ENCODE assay signal across 10 cellular contexts in genomic region chr1:190320952-190321351, GRCh38.
DNase-seq lines count a peak whose midpoint lies in the region; FAIRE-seq and TF ChIP-seq lines count a peak whose summit lies in the region.
"Had no signal": no experiment of that assay in that cellular context is flagged by ENCODE, and none has a peak within 500 bp of the region (broad histone marks: within the 10 kb centered on the region; RNA-seq: fewer than 3 reads in every experiment).

No MANE protein-coding gene starts in this region.

- H3K4me1 ChIP-seq in OCI-LY3 (ENCODE audit: low read length) (no peaks in the 10 kb centered on the region), endothelial cell of umbilical vein (ENCODE audit: control insufficient read depth, extremely low read depth, insufficient read depth, low read length) (no peaks in the 10 kb centered on the region), smooth muscle cell (ENCODE audit: low read depth) (no peaks in the 10 kb centered on the region), esophagus squamous epithelium (peaks cover 0 to 7% (median 0%) of the 10 kb centered on the region in 3 donors)

- dilution Hi-C loops in endothelial cell of umbilical vein (cut with MboI; ENCODE audit: extremely low pct_ligation_motif_present, low sequenced_read_pairs) = no loop called here

- H3K9me3 ChIP-seq in OCI-LY3 (ENCODE audit: insufficient read depth, low read length) = no peaks in the 10 kb centered on the region
- H3K9me3 ChIP-seq in endothelial cell of umbilical vein (replicated peaks; ENCODE audit: control insufficient read depth, insufficient read depth, low read length) = no peaks in the 10 kb centered on the region
- no peaks in the 10 kb centered on the region for H3K9me3 ChIP-seq in smooth muscle cell (replicated peaks; ENCODE audit: low read depth)
- no peaks in the 10 kb centered on the region for H3K9me3 ChIP-seq in esophagus squamous epithelium

- H3K9me1 ChIP-seq in endothelial cell of umbilical vein (replicated peaks; ENCODE audit: control insufficient read depth, extremely low read depth, insufficient read depth, low read length) = no peaks in the 10 kb centered on the region

- BruUV-seq in endothelial cell of umbilical vein (replicated peaks; lab: Mats Ljungman, UMichigan) = no TSS peak

- H3K36me3 ChIP-seq in OCI-LY3 (replicated peaks; ENCODE audit: low read depth, low read length) = no peaks in the 10 kb centered on the region
- H3K36me3 ChIP-seq in endothelial cell of umbilical vein (ENCODE audit: control insufficient read depth in 2 of 2, extremely low read depth in 1 of 2, insufficient read depth in 2 of 2, low read length in 2 of 2) = no peaks in the 10 kb centered on the region
- no peaks in the 10 kb centered on the region for H3K36me3 ChIP-seq in smooth muscle cell (ENCODE audit: low read depth)
- H3K36me3 ChIP-seq in esophagus squamous epithelium = no peaks in the 10 kb centered on the region

- no peaks in the 10 kb centered on the region for H4K20me1 ChIP-seq in OCI-LY3 (ENCODE audit: insufficient read depth, low read length)
- H4K20me1 ChIP-seq in endothelial cell of umbilical vein (replicated peaks; ENCODE audit: control insufficient read depth, extremely low read depth, insufficient read depth, low read length) = no peaks in the 10 kb centered on the region
- no peaks in the 10 kb centered on the region for H4K20me1 ChIP-seq in smooth muscle cell (ENCODE audit: low read depth)

- no peak overlapping the region for H3K4me2 ChIP-seq in OCI-LY3 (ENCODE audit: low read length)
- no peak overlapping the region for H3K4me2 ChIP-seq in endothelial cell of umbilical vein (ENCODE audit: insufficient read depth, low read length)
- no peak overlapping the region for H3K4me2 ChIP-seq in smooth muscle cell

- H3F3A ChIP-seq in smooth muscle cell (ENCODE audit: low read depth) = no peaks in the 10 kb centered on the region

- intact Hi-C loops in endothelial cell of umbilical vein (cut with micrococcal nuclease) (no loop called here), lower leg skin (cut with DNase I; ENCODE audit: low total_unique reads) (no loop called here), esophagus squamous epithelium (cut with DNase I) (no loop called here)

- POLR2A ChIA-PET in endothelial cell of umbilical vein (lab: Charles Lee) = no interaction called here

- no peak for FAIRE-seq in endothelial cell of umbilical vein (lab: Jason Lieb, UNC)

- no peak for TF ChIP-seq POLR2A in endothelial cell of umbilical vein (IDR thresholded peaks at IDR 0.05; ENCODE audit: low read depth, low read length)
- TF ChIP-seq POLR2A in lower leg skin (IDR thresholded peaks at IDR 0.05) = no peak
- no peak for TF ChIP-seq POLR2A in esophagus squamous epithelium (IDR thresholded peaks at IDR 0.05)

- no peak overlapping the region for H3K9ac ChIP-seq in OCI-LY3 (ENCODE audit: low read length)
- H3K9ac ChIP-seq in endothelial cell of umbilical vein (replicated peaks; ENCODE audit: extremely low read depth, insufficient read depth, low read length) = no peak overlapping the region
- H3K9ac ChIP-seq in smooth muscle cell (ENCODE audit: low read depth) = no peak overlapping the region

- CTCF ChIA-PET in endothelial cell of umbilical vein (lab: Charles Lee) = interaction anchor here (0.6 to 1.4 kb wide), 12 partner anchors 8 to 1108 kb away, joined by 3 to 12 read pairs (median 4); no protein-coding TSS in a partner anchor

- H3K27ac ChIP-seq in OCI-LY3 (ENCODE audit: low read length) = no peak overlapping the region
- no peak overlapping the region for H3K27ac ChIP-seq in endothelial cell of umbilical vein (ENCODE audit: insufficient read depth, low read depth, low read length)
- H3K27ac ChIP-seq in smooth muscle cell (ENCODE audit: low read depth) = no peak overlapping the region
- H3K27ac ChIP-seq in esophagus squamous epithelium = no peak overlapping the region

- 77% methylated on average over 3 of the region's 3 CpGs for WGBS in smooth muscle cell (ENCODE audit: low lambda C conversion rate)
- 50 to 51% methylated on average over 3 of the region's 3 CpGs for WGBS in lower leg skin, 2 donors
- WGBS in esophagus squamous epithelium, 2 donors = 58% methylated on average over 3 of the region's 3 CpGs

- no peak overlapping the region for H2AFZ ChIP-seq in OCI-LY3 (ENCODE audit: low read depth, low read length)
- H2AFZ ChIP-seq in endothelial cell of umbilical vein (ENCODE audit: low read depth, low read length) = no peak overlapping the region
- H2AFZ ChIP-seq in smooth muscle cell (ENCODE audit: low read depth) = no peak overlapping the region

- peak; percentile 11 for DNase-seq in NCI-H2107 treated with DMSO at 0.1 percent for 48 hours (lab: John Stamatoyannopoulos, UW; ENCODE audit: unreplicated experiment)
- DNase-seq in NCI-H2107 (lab: John Stamatoyannopoulos, UW) = no peak
- peak; percentile 29 for DNase-seq in endothelial cell of umbilical vein (ENCODE audit: low read depth, low spot score)
- no peak for DNase-seq in smooth muscle cell (lab: John Stamatoyannopoulos, UW; ENCODE audit: unreplicated experiment)
- no peak for DNase-seq in lower leg skin (ENCODE audit: low spot score in 2 of 2)
- no peak for DNase-seq in cortex of kidney (lab: John Stamatoyannopoulos, UW)
- DNase-seq in esophagus squamous epithelium (lab: John Stamatoyannopoulos, UW) = no peak
- DNase-seq: foreskin melanocyte; stimulated activated naive CD8-positive, alpha-beta T cell treated with anti-CD3 and anti-CD28 coated beads, Interleukin-15, Interleukin-2, amounts not matched to agents 100 U/mL and 50 U/mL, for 24 hours had no signal

- TF ChIP-seq CTCF in OCI-LY3 (IDR thresholded peaks at IDR 0.05; ENCODE audit: low read depth, low read length) (peak; percentile 62), endothelial cell of umbilical vein (IDR thresholded peaks at IDR 0.05; ENCODE audit: extremely low read depth in 1 of 2, insufficient read depth in 1 of 2, low read depth in 1 of 2, low read length in 2 of 2) (peak in 1 of 2 donors; percentile 7), smooth muscle cell (IDR thresholded peaks at IDR 0.05; ENCODE audit: borderline replicate concordance, insufficient read depth, poor library complexity, severe bottlenecking) (peak; percentile 44), lower leg skin (IDR thresholded peaks at IDR 0.05) (no peak), esophagus squamous epithelium (IDR thresholded peaks at IDR 0.05) (no peak)

- H3K79me2 ChIP-seq in OCI-LY3 (ENCODE audit: low read length) (no peaks in the 10 kb centered on the region), endothelial cell of umbilical vein (ENCODE audit: control insufficient read depth, insufficient read depth, low read length) (no peaks in the 10 kb centered on the region), smooth muscle cell (ENCODE audit: low read depth) (no peaks in the 10 kb centered on the region)

- H3K4me3 ChIP-seq in OCI-LY3 (ENCODE audit: low read length) (no peak overlapping the region), endothelial cell of umbilical vein (replicated peaks in 1 of 3; ENCODE audit: insufficient read depth in 1 of 3, low read depth in 1 of 3, low read length in 3 of 3) (no peak overlapping the region), smooth muscle cell (no peak overlapping the region), lower leg skin (ENCODE audit: low read depth, poor library complexity, severe bottlenecking) (no peak overlapping the region), esophagus squamous epithelium (no peak overlapping the region)

- no peaks in the 10 kb centered on the region for H3K27me3 ChIP-seq in OCI-LY3 (ENCODE audit: low read depth, low read length)
- no peaks in the 10 kb centered on the region for H3K27me3 ChIP-seq in endothelial cell of umbilical vein (ENCODE audit: control insufficient read depth in 2 of 2, insufficient read depth in 2 of 2, low read length in 2 of 2)
- no peaks in the 10 kb centered on the region for H3K27me3 ChIP-seq in smooth muscle cell (ENCODE audit: low read depth)
- H3K27me3 ChIP-seq in esophagus squamous epithelium = no peaks in the 10 kb centered on the region

TF ChIP-seq in endothelial cell of umbilical vein, 7 proteins besides CTCF, POLR2A, EP300 and RAD21:
- TF ChIP-seq MYC (IDR thresholded peaks at IDR 0.05; ENCODE audit: low read depth, low read length) (no peak), POLR2AphosphoS5 (IDR thresholded peaks at IDR 0.05; ENCODE audit: insufficient read depth, low read depth, low read length) (no peak), JUN (IDR thresholded peaks at IDR 0.05; ENCODE audit: borderline replicate concordance, insufficient read depth, insufficient read length, low read depth) (no peak), GATA2 (IDR thresholded peaks at IDR 0.05; ENCODE audit: insufficient read depth, insufficient read length, low read depth, low read length) (no peak), EZH2 (IDR thresholded peaks at IDR 0.05; ENCODE audit: borderline replicate concordance, low read depth, low read length, severe bottlenecking) (no peak), FOS (IDR thresholded peaks at IDR 0.05; ENCODE audit: borderline replicate concordance, insufficient read depth, low read length) (no peak)
- TF ChIP-seq, protein P1, sequence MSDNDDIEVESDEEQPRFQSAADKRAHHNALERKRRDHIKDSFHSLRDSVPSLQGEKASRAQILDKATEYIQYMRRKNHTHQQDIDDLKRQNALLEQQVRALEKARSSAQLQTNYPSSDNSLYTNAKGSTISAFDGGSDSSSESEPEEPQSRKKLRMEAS (IDR thresholded peaks at IDR 0.05; ENCODE audit: insufficient read depth, insufficient read length) = no peak

Comparison
In these comparisons a context has a peak if more than half of its experiments do, and no peak if none do; other contexts are left out.
1. DNase-seq: peak in NCI-H2107 treated with DMSO at 0.1 percent for 48 hours (single experiment) and endothelial cell of umbilical vein (single experiment); none in NCI-H2107 (single experiment), smooth muscle cell (single experiment), lower leg skin (0 of 2), cortex of kidney (single experiment) and esophagus squamous epithelium (single experiment).
2. CTCF ChIP-seq: peak in OCI-LY3 (single experiment) and smooth muscle cell (single experiment); none in lower leg skin (0 of 3) and esophagus squamous epithelium (0 of 6).